8 cellular contexts compared by ENCODE assay signal in genomic region chr1:235074335-235075120, GRCh38. TPM values are rescaled to one million over a fixed set of nuclear protein-coding genes. Genes with fewer than 3 reads are reported as not detected.
A peak's percentile ranks its signal among the peaks of the same experiment; 100 is the strongest.
DNase-seq lines count a peak whose midpoint lies in the region; ATAC-seq, FAIRE-seq and TF ChIP-seq lines count a peak whose summit lies in the region.

No MANE protein-coding gene starts in this region.

- no TSS peak for BruUV-seq in K562 (replicated peaks; lab: Mats Ljungman, UMichigan)

- intact Hi-C loops in K562 (cut with micrococcal nuclease) = no loop called here

- H3K9ac ChIP-seq in HUES48 (ENCODE audit: low read depth, low read length) = no peak overlapping the region
- peak overlapping the region; percentile 68 for H3K9ac ChIP-seq in SK-N-SH
- H3K9ac ChIP-seq in K562 (ENCODE audit: insufficient read depth in 1 of 2, low read depth in 2 of 2, low read length in 2 of 2) = peak overlapping the region in 1 of 2 experiments; percentile 49; a peak in 2 of 4 replicates

- TF ChIP-seq RAD21 in SK-N-SH (IDR thresholded peaks at IDR 0.05; ENCODE audit: low read length) (no peak), K562 (CRISPR knock-in tag; conservative IDR thresholded peaks at IDR 0.05 in 1 of 2, IDR thresholded peaks at IDR 0.05 in 1 of 2) (no peak)

- H3K9me1 ChIP-seq in K562 (ENCODE audit: control insufficient read depth, insufficient read depth, low read length) = peaks cover 3% of the 10 kb centered on the region

- peak; percentile 24 for ATAC-seq in GM21423 (IDR thresholded peaks at IDR 0.05; ENCODE audit: unreplicated experiment)
- ATAC-seq in K562 = peak; percentile 48

- no peak overlapping the region for H3K4me3 ChIP-seq in HUES48 (ENCODE audit: low read depth, low read length)
- H3K4me3 ChIP-seq in SK-N-SH (ENCODE audit: low read depth in 2 of 2, low read length in 1 of 2) = no peak overlapping the region
- H3K4me3 ChIP-seq in K562 = no peak overlapping the region

- in situ Hi-C loops in Caki2 (cut with HindIII; ENCODE audit: low pct_unique_long_range_greater_than_20kb, low sequenced_read_pairs) = loop anchor here (5.0 to 25.0 kb wide), 2 partner anchors 97 to 462 kb away; partner anchors contain the start of gene IRF2BP2
- in situ Hi-C loops in K562 (cut with MboI) = no loop called here

- CTCF ChIA-PET in SK-N-SH (lab: Yijun Ruan, JAX) (interaction anchor here (1.8 kb wide), 1 partner anchor 9 kb away, joined by 13 read pairs; no protein-coding TSS in a partner anchor), K562 (lab: Yijun Ruan, JAX; ENCODE audit: low intra/inter-chr PET ratio) (interaction anchor here (0.6 kb wide), 1 partner anchor 9 kb away, joined by 4 read pairs; no protein-coding TSS in a partner anchor)

- TF ChIP-seq EP300 in SK-N-SH (IDR thresholded peaks at IDR 0.05; ENCODE audit: borderline replicate concordance in 1 of 2, low read depth in 1 of 2, low read length in 1 of 2) (peak; percentile 38 to 53; a peak in 2 of 4 replicates), K562 (IDR thresholded peaks at IDR 0.05; ENCODE audit: low read length) (no peak)

- peak overlapping the region; percentile 4; the same call in 1 of the 2 replicates for H2AFZ ChIP-seq in SK-N-SH (ENCODE audit: low read depth)
- H2AFZ ChIP-seq in K562 (ENCODE audit: low read depth, low read length) = peak overlapping the region; percentile 86

- H3K36me3 ChIP-seq in HUES48 (ENCODE audit: control insufficient read depth, insufficient read depth, low read length) (no peaks in the 10 kb centered on the region), SK-N-SH (replicated peaks in 1 of 2; ENCODE audit: control insufficient read depth in 1 of 2, insufficient read depth in 2 of 2, low read length in 1 of 2) (no peaks in the 10 kb centered on the region), K562 (ENCODE audit: control insufficient read depth, insufficient read depth, low read length) (no peaks in the 10 kb centered on the region; the same call in 2 of the 3 replicates)

- H3K27me3 ChIP-seq in HUES48 (ENCODE audit: control insufficient read depth, insufficient read depth, low read length) (no peaks in the 10 kb centered on the region), SK-N-SH (ENCODE audit: insufficient read depth) (no peaks in the 10 kb centered on the region), K562 (ENCODE audit: control insufficient read depth in 2 of 2, insufficient read depth in 2 of 2, low read length in 2 of 2) (no peaks in the 10 kb centered on the region)

- H3K9me2 ChIP-seq in SK-N-SH = no peaks in the 10 kb centered on the region

- peak; percentile 69 for DNase-seq in Caki2 (ENCODE audit: low read depth)
- DNase-seq in SK-N-SH = peak; percentile 41
- DNase-seq in K562 (ENCODE audit: extremely low read depth in 1 of 4, low spot score in 3 of 4) = peak in 1 of 4 experiments; percentile 54
- DNase-seq in left kidney (ENCODE audit: low read depth, low spot score) = peak; percentile 54
- DNase-seq in stimulated activated CD4-positive, alpha-beta T cell treated with anti-CD3 and anti-CD28 coated beads, Interleukin-4, amount 100 ng/mL, for 1 hour = peak; percentile 61
- no peak for DNase-seq in ecto neural progenitor cell (ENCODE audit: low spot score)

- H3K27ac ChIP-seq in HUES48 (ENCODE audit: low read depth, low read length) (peak overlapping the region; percentile 42), SK-N-SH (ENCODE audit: low read depth in 2 of 2, low read length in 1 of 2) (peak overlapping the region; percentile 89 to 95), K562 (ENCODE audit: extremely low read depth, low read depth, low read length) (peak overlapping the region; percentile 31; the same call in 1 of the 3 replicates)

- no peaks in the 10 kb centered on the region for H4K20me1 ChIP-seq in SK-N-SH (ENCODE audit: insufficient read depth)
- no peaks in the 10 kb centered on the region for H4K20me1 ChIP-seq in K562 (replicated peaks; ENCODE audit: control insufficient read depth, insufficient read depth, low read length)

- POLR2A ChIA-PET in SK-N-SH (lab: Yijun Ruan, JAX) (no interaction called here), K562 (lab: Yijun Ruan, JAX) (interaction anchor here (0.6 to 1.1 kb wide), 3 partner anchors 338 to 470 kb away, joined by 3 read pairs; no protein-coding TSS in a partner anchor)

- H3K4me1 ChIP-seq in HUES48 (ENCODE audit: control insufficient read depth, insufficient read depth, low read length) (peaks cover 14% of the 10 kb centered on the region), SK-N-SH (ENCODE audit: control insufficient read depth in 1 of 2, insufficient read depth in 2 of 2, low read depth in 1 of 2, low read length in 1 of 2) (peaks cover 28 to 35% of the 10 kb centered on the region in 2 experiments; a peak in 3 of 4 replicates), K562 (replicated peaks in 1 of 2; ENCODE audit: control insufficient read depth in 2 of 2, insufficient read depth in 2 of 2, low read length in 2 of 2) (peaks cover 21 to 26% of the 10 kb centered on the region in 2 experiments)

- H3K4me2 ChIP-seq in SK-N-SH (peak overlapping the region; percentile 36), K562 (ENCODE audit: insufficient read depth, low read length) (peak overlapping the region; percentile 30; the same call in 1 of the 2 replicates)

- FAIRE-seq in K562 (lab: Jason Lieb, UNC) = no peak

- H3K9me3 ChIP-seq in HUES48 (ENCODE audit: control insufficient read depth, insufficient read depth, low read length) (no peaks in the 10 kb centered on the region; the same call in 1 of the 2 replicates), SK-N-SH (no peaks in the 10 kb centered on the region), K562 (replicated peaks; ENCODE audit: control insufficient read depth, insufficient read depth, low read depth, low read length) (peaks cover 6% of the 10 kb centered on the region)

- no peak for TF ChIP-seq CTCF in SK-N-SH (IDR thresholded peaks at IDR 0.05)
- TF ChIP-seq CTCF in K562 (IDR thresholded peaks at IDR 0.05 in 2 of 3, conservative IDR thresholded peaks at IDR 0.05 in 1 of 3; ENCODE audit: insufficient read depth in 2 of 3, low read depth in 1 of 3, low read length in 3 of 3) = no peak

- 29% methylated on average over 16 of the region's 17 CpGs for WGBS in SK-N-SH (ENCODE audit: low lambda C conversion rate)
- WGBS in K562 (ENCODE audit: insufficient coverage, low coverage, missing lambda C conversion rate) = 29% methylated on average over 17 of the region's 17 CpGs

- no peaks in the 10 kb centered on the region for H3K79me2 ChIP-seq in SK-N-SH (ENCODE audit: insufficient read depth)
- no peaks in the 10 kb centered on the region for H3K79me2 ChIP-seq in K562 (ENCODE audit: control insufficient read depth, insufficient read depth, low read length)

- no peak for TF ChIP-seq POLR2A in K562 (conservative IDR thresholded peaks at IDR 0.05)

- peaks cover 41% of the 10 kb centered on the region for H3F3A ChIP-seq in SK-N-SH (replicated peaks; ENCODE audit: insufficient read depth)

TF ChIP-seq in SK-N-SH, 30 proteins besides CTCF, POLR2A, EP300 and RAD21 (continues in another document):
- no peak for TF ChIP-seq NRF1 (IDR thresholded peaks at IDR 0.05; ENCODE audit: low read depth, low read length)
- TF ChIP-seq GABPA (IDR thresholded peaks at IDR 0.05; ENCODE audit: low read depth) = no peak
- TF ChIP-seq MAX (IDR thresholded peaks at IDR 0.05; ENCODE audit: low read depth) = peak; percentile 30; the same call in 1 of the 2 replicates

TF ChIP-seq in K562, 482 proteins besides CTCF, POLR2A, EP300 and RAD21 (continues in another document):
- TF ChIP-seq CBFA2T2 (conservative IDR thresholded peaks at IDR 0.05) (peak; percentile 52), SMAD4 (CRISPR knock-in tag; conservative IDR thresholded peaks at IDR 0.05) (0 out of 2 replicates have a peak, but pooled peaks have one; percentile 24), HMGXB4 (CRISPR knock-in tag; IDR thresholded peaks at IDR 0.05) (no peak), SOX6 (IDR thresholded peaks at IDR 0.05) (no peak)

RNA-seq across cellular contexts. Expression of gene TOMM20, which starts 54.1 kb away (rescaled TPM):
- total RNA-seq in Caki2 (2014; rRNA removed; shearing (Covaris generic); ENCODE audit: low replicate concordance) = 104 and 111 TPM in 2 replicates
- polyA plus RNA-seq in SK-N-SH (2012; rRNA removed) (71.3 and 86.2 TPM in 2 replicates), K562 (2011; rRNA removed) (334 and 469 TPM in 2 replicates), K562 (2014; fragmentation: Illumina TruSeq; extraction: Trizol) (231 and 254 TPM in 2 replicates), K562 (2014; fragmentation: Nextera tagmentation; extraction: Ambion mirVana) (100 to 1,000 TPM in 1 of 2 experiments, 10 to 100 TPM in 1; 70.6 to 102 TPM), K562 (2014; rRNA removed) (159 and 165 TPM in 2 replicates)
- 127 and 146 TPM in 2 replicates for polyA plus RNA-seq in SK-N-SH (2012; cell fraction: cytosol; rRNA removed)
- polyA plus RNA-seq in SK-N-SH (2012; cell fraction: nucleus; rRNA removed) = 19.1 and 35.3 TPM in 2 replicates
- 63.5 and 133 TPM in 2 replicates for total RNA-seq in K562 (2011; cell fraction: chromatin; rRNA removed; ENCODE audit: low replicate concordance)
- 96.9 and 106 TPM in 2 replicates for total RNA-seq in K562 (2011; cell fraction: nucleolus; rRNA removed)
- total RNA-seq in K562 (2011; cell fraction: nucleoplasm; rRNA removed) = 165 and 259 TPM in 2 replicates
- total RNA-seq in K562 (2014; rRNA removed) (136 and 154 TPM in 2 replicates), K562 (2014; rRNA removed; fragmentation: Illumina TruSeq; extraction: Trizol) (165 and 211 TPM in 2 replicates), K562 (2015; rRNA removed; fragmentation: Illumina TruSeq; extraction: Trizol) (124 and 131 TPM in 2 replicates), K562 (2021) (222 and 252 TPM in 2 replicates)
- polyA plus RNA-seq in K562 (2011; cell fraction: cytosol; rRNA removed) = 47.6 and 124 TPM in 2 replicates
- polyA plus RNA-seq in K562 (2011; cell fraction: nucleus; rRNA removed) = 46.1 and 107 TPM in 2 replicates
- 197 and 293 TPM in 2 replicates for polyA plus RNA-seq in K562 (2012)
- 154 and 231 TPM in 2 replicates for polyA minus RNA-seq in K562 (2011; rRNA and poly(A)+ RNA removed)
- polyA minus RNA-seq in K562 (2011; cell fraction: cytosol; rRNA and poly(A)+ RNA removed) = 110 and 119 TPM in 2 replicates
- 35.9 and 64.5 TPM in 2 replicates for polyA minus RNA-seq in K562 (2011; cell fraction: nucleus; rRNA and poly(A)+ RNA removed)

Comparison
In these comparisons a context has a peak if more than half of its experiments do, and no peak if none do; other contexts are left out.
1. H3K27ac ChIP-seq: peak in every context shown above with its lines; median percentile 92 in SK-N-SH; 42 in HUES48; 31 in K562.